ENCODE assay signal across 8 cellular contexts in the genomic region with DNA sequence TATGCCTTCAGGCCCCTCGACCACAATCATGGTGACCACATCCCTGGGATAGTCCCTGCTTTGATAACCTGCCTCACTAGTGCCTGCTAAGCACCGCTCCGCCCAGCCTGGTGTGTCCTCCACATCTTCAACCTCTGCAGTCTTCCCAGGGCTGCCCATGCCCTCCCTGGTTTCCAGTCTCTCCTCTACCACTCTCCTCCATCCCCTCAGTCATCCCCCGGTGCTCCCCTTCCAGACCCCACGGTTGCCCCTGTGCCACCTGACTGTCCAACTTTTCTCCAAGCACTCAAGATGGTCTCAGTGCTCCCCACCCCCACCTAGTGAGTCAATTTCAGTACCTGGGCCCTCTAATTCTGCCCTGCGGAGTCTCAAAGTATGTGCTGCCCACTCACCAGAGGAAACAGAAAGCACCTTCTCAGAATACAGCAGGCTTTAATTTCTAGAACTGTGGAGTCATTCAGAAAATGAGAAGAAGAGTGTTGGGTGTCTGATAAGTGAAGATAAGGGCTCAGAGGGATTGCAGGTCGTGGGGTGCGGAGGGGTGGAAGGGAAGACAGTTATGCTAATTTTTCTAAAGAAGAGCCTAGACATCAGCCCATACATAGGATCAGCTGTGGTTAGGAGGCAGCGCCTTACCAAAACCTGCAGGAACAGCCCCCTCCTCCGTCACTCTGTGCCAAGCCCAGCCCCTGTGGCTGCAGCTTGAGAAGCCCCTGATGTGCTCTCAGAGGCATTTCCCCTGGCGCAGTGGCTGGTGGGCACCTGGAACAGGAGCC. TPM values are rescaled to one million over a fixed set of nuclear protein-coding genes. Genes with fewer than 3 reads are reported as not detected.
DNase-seq lines count a peak whose midpoint lies in the region; ATAC-seq and TF ChIP-seq lines count a peak whose summit lies in the region.

No MANE protein-coding gene starts in this region.

- intact Hi-C loops in body of pancreas (cut with DNase I): no loop called here

- H3K4me3 ChIP-seq in body of pancreas: no peak overlapping the region

- H3K9me3 ChIP-seq in body of pancreas: no peaks in the 10 kb centered on the region

- TF ChIP-seq CTCF in body of pancreas (IDR thresholded peaks at IDR 0.05): no peak

- H3K4me1 ChIP-seq in body of pancreas: no peaks in the 10 kb centered on the region

- 64 to 70% methylated on average over 10 to 11 of the region's 11 CpGs for WGBS in body of pancreas, 2 donors

- DNase-seq in activated T-cell treated with anti-CD3 and anti-CD28 coated beads for 48 hours (ENCODE audit: low read depth) (peak; percentile 71), NCI-H2081 (lab: John Stamatoyannopoulos, UW) (no peak), body of pancreas (no peak), occipital lobe (lab: John Stamatoyannopoulos, UW) (no peak), NOMO-1 treated with DMSO at 0.1 percent for 48 hours (lab: John Stamatoyannopoulos, UW; ENCODE audit: unreplicated experiment) (no peak)
- DNase-seq in stimulated activated CD4-positive, alpha-beta T cell treated with anti-CD3 and anti-CD28 coated beads, Interleukin-1b, Interleukin-23, amount 100 ng/mL, for 48 hours: peak; percentile 87

- H3K27ac ChIP-seq in body of pancreas: peak overlapping the region in 1 of 4 donors; percentile 62

- no peak for TF ChIP-seq POLR2A in body of pancreas (IDR thresholded peaks at IDR 0.05)

- no peaks in the 10 kb centered on the region for H3K27me3 ChIP-seq in body of pancreas

- ATAC-seq in GM19372 (IDR thresholded peaks at IDR 0.05; ENCODE audit: low read depth, unreplicated experiment): peak; percentile 52
- peak; percentile 38 for ATAC-seq in HG03280 (IDR thresholded peaks at IDR 0.05; ENCODE audit: unreplicated experiment)
- ATAC-seq in body of pancreas: no peak

- no peaks in the 10 kb centered on the region for H3K36me3 ChIP-seq in body of pancreas (replicated peaks in 1 of 2; ENCODE audit: insufficient read depth in 1 of 2, low read depth in 2 of 2)

RNA-seq across cellular contexts. Expression of a gene that starts 53.6 kb away (rescaled TPM):
- total RNA-seq in body of pancreas (10 to 100 TPM; 32.3 to 34.5 TPM), occipital lobe (149 TPM)

Comparison
In these comparisons a context has a peak if more than half of its experiments do, and no peak if none do; other contexts are left out.
1. DNase-seq: peak in activated T-cell treated with anti-CD3 and anti-CD28 coated beads for 48 hours (single experiment) and stimulated activated CD4-positive, alpha-beta T cell treated with anti-CD3 and anti-CD28 coated beads, Interleukin-1b, Interleukin-23, amount 100 ng/mL, for 48 hours (single experiment); none in NCI-H2081 (0 of 2), body of pancreas (0 of 4), occipital lobe (single experiment) and NOMO-1 treated with DMSO at 0.1 percent for 48 hours (single experiment).